In the genomic region with DNA sequence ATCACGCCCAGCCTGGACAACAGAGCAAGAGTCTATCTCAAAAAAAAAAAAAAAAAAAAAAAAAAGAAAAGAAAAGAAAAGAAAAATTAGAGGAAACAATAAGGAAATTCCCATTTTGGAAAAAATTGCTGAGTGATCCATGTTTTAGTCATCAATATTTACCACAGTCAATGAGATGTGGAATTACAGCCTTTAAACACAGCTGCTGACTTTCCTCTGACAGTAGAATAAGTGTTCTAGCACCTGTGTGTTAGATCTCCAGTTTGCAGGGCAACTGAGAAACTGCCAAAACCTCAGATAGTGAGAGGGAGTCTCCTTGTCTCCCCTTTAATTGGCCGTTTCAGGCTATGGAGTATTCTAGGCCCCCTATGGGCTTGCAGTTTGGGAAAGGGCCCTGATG, we compare ENCODE assay signal across 1 cellular context.
TF ChIP-seq lines count a peak whose summit lies in the region.

No MANE protein-coding gene starts in this region.

TF ChIP-seq in K562, 482 proteins besides CTCF, POLR2A, EP300 and RAD21:
- no peak for TF ChIP-seq CEBPZ (IDR thresholded peaks at IDR 0.05; ENCODE audit: borderline replicate concordance, low read depth, low read length)
- no peak for TF ChIP-seq SREBF1 (IDR thresholded peaks at IDR 0.05; ENCODE audit: borderline replicate concordance, low read depth, low read length)
- TF ChIP-seq ARID1B (IDR thresholded peaks at IDR 0.05) = no peak
- no peak for TF ChIP-seq ZNF449 (CRISPR knock-in tag; IDR thresholded peaks at IDR 0.05)
- no peak for TF ChIP-seq ZNF586 (CRISPR knock-in tag; conservative IDR thresholded peaks at IDR 0.05)
- TF ChIP-seq TFAP4 (CRISPR knock-in tag; IDR thresholded peaks at IDR 0.05; ENCODE audit: borderline replicate concordance) = no peak
- TF ChIP-seq POLR2B (IDR thresholded peaks at IDR 0.05; ENCODE audit: low read depth, partially characterized antibody) = no peak
- TF ChIP-seq ZNF316 (IDR thresholded peaks at IDR 0.05) = 0 out of 2 replicates have a peak, but pooled peaks have one; percentile 8
- TF ChIP-seq, protein P1, sequence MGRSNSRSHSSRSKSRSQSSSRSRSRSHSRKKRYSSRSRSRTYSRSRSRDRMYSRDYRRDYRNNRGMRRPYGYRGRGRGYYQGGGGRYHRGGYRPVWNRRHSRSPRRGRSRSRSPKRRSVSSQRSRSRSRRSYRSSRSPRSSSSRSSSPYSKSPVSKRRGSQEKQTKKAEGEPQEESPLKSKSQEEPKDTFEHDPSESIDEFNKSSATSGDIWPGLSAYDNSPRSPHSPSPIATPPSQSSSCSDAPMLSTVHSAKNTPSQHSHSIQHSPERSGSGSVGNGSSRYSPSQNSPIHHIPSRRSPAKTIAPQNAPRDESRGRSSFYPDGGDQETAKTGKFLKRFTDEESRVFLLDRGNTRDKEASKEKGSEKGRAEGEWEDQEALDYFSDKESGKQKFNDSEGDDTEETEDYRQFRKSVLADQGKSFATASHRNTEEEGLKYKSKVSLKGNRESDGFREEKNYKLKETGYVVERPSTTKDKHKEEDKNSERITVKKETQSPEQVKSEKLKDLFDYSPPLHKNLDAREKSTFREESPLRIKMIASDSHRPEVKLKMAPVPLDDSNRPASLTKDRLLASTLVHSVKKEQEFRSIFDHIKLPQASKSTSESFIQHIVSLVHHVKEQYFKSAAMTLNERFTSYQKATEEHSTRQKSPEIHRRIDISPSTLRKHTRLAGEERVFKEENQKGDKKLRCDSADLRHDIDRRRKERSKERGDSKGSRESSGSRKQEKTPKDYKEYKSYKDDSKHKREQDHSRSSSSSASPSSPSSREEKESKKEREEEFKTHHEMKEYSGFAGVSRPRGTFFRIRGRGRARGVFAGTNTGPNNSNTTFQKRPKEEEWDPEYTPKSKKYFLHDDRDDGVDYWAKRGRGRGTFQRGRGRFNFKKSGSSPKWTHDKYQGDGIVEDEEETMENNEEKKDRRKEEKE (IDR thresholded peaks at IDR 0.05; ENCODE audit: borderline replicate concordance in 1 of 2, control insufficient read depth in 1 of 2, low read depth in 2 of 2, low read length in 1 of 2) = no peak
TF ChIP-seq in K562: peak in this region for 1.
